Comparison of ENCODE assay signal across 6 cellular contexts in the genomic region with DNA sequence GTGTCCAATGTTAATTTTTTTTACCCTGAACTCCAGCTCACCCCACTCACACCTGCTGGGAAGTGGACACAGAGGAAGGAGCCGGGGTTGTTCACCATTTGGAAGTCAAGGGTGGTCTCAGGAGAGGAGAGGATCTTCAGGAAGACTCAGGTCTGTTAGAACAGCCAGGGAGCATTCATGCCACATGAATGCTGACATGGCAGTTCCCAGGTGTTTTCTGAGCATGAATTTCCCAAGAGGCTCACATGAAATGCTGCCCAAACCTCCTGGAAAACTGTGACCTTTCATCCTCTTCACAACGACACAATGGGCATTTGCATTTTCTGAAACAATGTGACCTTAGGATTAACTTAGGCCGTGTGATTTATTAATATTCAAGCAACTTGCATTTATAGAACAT.
"Had no signal": no experiment of that assay in that cellular context is flagged by ENCODE, and none has a peak within 500 bp of the region (broad histone marks: within the 10 kb centered on the region; RNA-seq: fewer than 3 reads in every experiment).

No MANE protein-coding gene starts in this region.

- H3K27ac ChIP-seq: HL-60, KMS-11 had no signal

- H3K4me2 ChIP-seq: KMS-11 had no signal

- FAIRE-seq: HTR-8/SVneo had no signal

- H3K9ac ChIP-seq: KMS-11 had no signal

- DNase-seq: Karpas-422, KBM-7, KG1 had no signal
